ENCODE assay signal across 15 cellular contexts in the genomic region with DNA sequence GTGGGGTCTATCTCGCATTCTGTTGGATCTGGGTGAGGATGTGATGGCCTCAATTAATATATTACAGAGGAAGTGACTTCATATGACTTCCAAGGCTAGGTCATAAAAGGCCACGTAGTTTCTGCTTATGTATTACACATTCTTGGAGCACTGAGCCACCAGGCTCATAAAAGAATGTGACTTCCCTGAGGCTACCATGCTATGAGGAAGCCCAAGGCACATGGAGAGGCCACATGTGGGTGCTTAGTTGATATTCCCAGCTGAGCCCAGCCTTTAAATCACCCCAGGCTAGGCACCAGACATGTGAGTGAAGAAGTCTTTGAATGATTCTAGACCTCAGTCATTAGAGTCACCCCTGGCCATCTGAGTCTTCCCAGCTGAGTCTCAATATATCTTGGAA. TPM values are rescaled to one million over a fixed set of nuclear protein-coding genes. Genes with fewer than 3 reads are reported as not detected.
A peak's percentile ranks its signal among the peaks of the same experiment; 100 is the strongest.
DNase-seq lines count a peak whose midpoint lies in the region; ATAC-seq lines count a peak whose summit lies in the region.
"Had no signal": no experiment of that assay in that cellular context is flagged by ENCODE, and none has a peak within 500 bp of the region (broad histone marks: within the 10 kb centered on the region; RNA-seq: fewer than 3 reads in every experiment).

No MANE protein-coding gene starts in this region.

- H3K27ac ChIP-seq in CD8-positive, alpha-beta memory T cell (ENCODE audit: low read depth, low read length) = no peak overlapping the region
- H3K27ac ChIP-seq: 22Rv1 had no signal

- H3K9me3 ChIP-seq in CD8-positive, alpha-beta memory T cell (ENCODE audit: low read length) = no peaks in the 10 kb centered on the region
- H3K9me3 ChIP-seq: Caco-2 had no signal

- no peak overlapping the region for H3K4me3 Mint-ChIP-seq in CD8-positive, alpha-beta memory T cell
- H3K4me3 Mint-ChIP-seq: CD14-positive monocyte; CD8-positive, alpha-beta T cell had no signal

- no peaks in the 10 kb centered on the region for H3K36me3 ChIP-seq in CD8-positive, alpha-beta memory T cell (ENCODE audit: insufficient read depth, low read length)

- DNase-seq in activated CD8-positive, alpha-beta memory T cell treated with anti-CD3 and anti-CD28 coated beads, Interleukin-2, amount 50 U/mL, for 48 hours = peak; percentile 22
- DNase-seq in activated CD8-positive, alpha-beta memory T cell treated with anti-CD3 and anti-CD28 coated beads, Interleukin-2, amount 50 U/mL, for 4 hours = no peak
- DNase-seq in RPMI7951 (ENCODE audit: low read depth) (peak; percentile 35), islet precursor cell (peak; percentile 51), medulla oblongata (ENCODE audit: extremely low spot score) (no peak), LoVo (ENCODE audit: low spot score) (no peak)
- no peak for DNase-seq in CD8-positive, alpha-beta memory T cell
- DNase-seq: Caco-2; CD8-positive, alpha-beta T cell; DND-41 had no signal

- no peak overlapping the region for H3K27ac Mint-ChIP-seq in CD8-positive, alpha-beta memory T cell
- H3K27ac Mint-ChIP-seq: CD8-positive, alpha-beta T cell had no signal

- H3K4me3 ChIP-seq in CD8-positive, alpha-beta memory T cell (ENCODE audit: low read length) = no peak overlapping the region
- H3K4me3 ChIP-seq: GM12878 had no signal

- peaks cover 0 to 3% (median 0%) of the 10 kb centered on the region in 5 donors for H3K9me3 Mint-ChIP-seq in CD8-positive, alpha-beta memory T cell
- H3K9me3 Mint-ChIP-seq: CD8-positive, alpha-beta T cell had no signal

- CTCF ChIA-PET in CD8-positive, alpha-beta memory T cell (lab: Charles Lee) = no interaction called here

- no peaks in the 10 kb centered on the region for H3K4me1 ChIP-seq in CD8-positive, alpha-beta memory T cell (ENCODE audit: insufficient read depth, low read length)

- peaks cover 3% of the 10 kb centered on the region for H3K27me3 ChIP-seq in CD8-positive, alpha-beta memory T cell (ENCODE audit: insufficient read depth, low read length, poor library complexity, severe bottlenecking)

- peaks cover 18 to 60% of the 10 kb centered on the region in 2 donors for H3K27me3 Mint-ChIP-seq in CD8-positive, alpha-beta memory T cell

- H3K4me1 Mint-ChIP-seq in CD8-positive, alpha-beta memory T cell = no peaks in the 10 kb centered on the region
- H3K4me1 Mint-ChIP-seq: CD14-positive monocyte had no signal

- H3K36me3 Mint-ChIP-seq in CD8-positive, alpha-beta memory T cell = no peaks in the 10 kb centered on the region
- H3K36me3 Mint-ChIP-seq: CD14-positive monocyte; CD8-positive, alpha-beta T cell had no signal

- POLR2A ChIA-PET in CD8-positive, alpha-beta memory T cell (lab: Charles Lee) = no interaction called here

- no peak for ATAC-seq in HG03175 (IDR thresholded peaks at IDR 0.05; ENCODE audit: unreplicated experiment)
- ATAC-seq: CD8-positive, alpha-beta T cell; GM12878; HepG2 had no signal

RNA-seq across cellular contexts. Expression of gene REEP1, which starts 13.3 kb away (rescaled TPM):
- not detected in 2 replicates for total RNA-seq in RPMI7951 (2014; rRNA removed; shearing (Covaris generic))
- total RNA-seq in CD8-positive, alpha-beta memory T cell = under 1 TPM; 0.20 to 0.28 TPM
- polyA plus RNA-seq in CD8-positive, alpha-beta memory T cell = not detected
- total RNA-seq: CD8-positive, alpha-beta T cell had no signal
- polyA plus RNA-seq: CD14-positive monocyte, HepG2 had no signal

Comparison
In these comparisons a context has a peak if more than half of its experiments do, and no peak if none do; other contexts are left out.
1. DNase-seq: peak in activated CD8-positive, alpha-beta memory T cell treated with anti-CD3 and anti-CD28 coated beads, Interleukin-2, amount 50 U/mL, for 48 hours (single experiment), RPMI7951 (single experiment) and islet precursor cell (single experiment); none in activated CD8-positive, alpha-beta memory T cell treated with anti-CD3 and anti-CD28 coated beads, Interleukin-2, amount 50 U/mL, for 4 hours (single experiment), CD8-positive, alpha-beta memory T cell (0 of 5), medulla oblongata (single experiment) and LoVo (single experiment).